ENCODE assay signal across 21 cellular contexts in the genomic region with DNA sequence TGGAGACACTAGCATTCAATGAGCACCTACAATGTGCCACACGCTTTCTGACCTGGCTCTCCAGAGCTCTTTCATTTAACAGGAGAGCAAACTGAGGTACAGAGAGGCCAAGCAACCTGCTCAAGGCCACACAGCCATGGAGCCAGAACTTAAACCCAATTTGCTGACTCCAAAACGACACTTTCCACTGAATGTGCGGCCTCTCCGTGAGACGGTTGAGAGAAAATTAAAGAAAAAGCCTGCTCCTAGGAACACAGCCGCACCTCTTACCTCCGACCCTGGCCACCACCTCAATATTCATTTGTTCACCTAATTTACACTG. TPM values are rescaled to one million over a fixed set of nuclear protein-coding genes. Genes with fewer than 3 reads are reported as not detected.
DNase-seq lines count a peak whose midpoint lies in the region; ATAC-seq, FAIRE-seq and TF ChIP-seq lines count a peak whose summit lies in the region.
"Had no signal": no experiment of that assay in that cellular context is flagged by ENCODE, and none has a peak within 500 bp of the region (broad histone marks: within the 10 kb centered on the region; RNA-seq: fewer than 3 reads in every experiment).

No MANE protein-coding gene starts in this region.

- TF ChIP-seq CTCF in CD14-positive monocyte (IDR thresholded peaks at IDR 0.05) (no peak), astrocyte (IDR thresholded peaks at IDR 0.05; ENCODE audit: insufficient read depth, low read depth, low read length) (no peak), HepG2 (CRISPR knock-in tag; IDR thresholded peaks at IDR 0.05) (no peak), psoas muscle (IDR thresholded peaks at IDR 0.05) (no peak), mammary epithelial cell (conservative IDR thresholded peaks at IDR 0.05 in 1 of 2, IDR thresholded peaks at IDR 0.05 in 1 of 2; ENCODE audit: extremely low read depth in 1 of 2, insufficient read depth in 1 of 2, low read depth in 1 of 2, low read length in 2 of 2) (no peak)

- H3K4me3 ChIP-seq in astrocyte (ENCODE audit: insufficient read depth, low read depth, low read length) (no peak overlapping the region), HepG2 (replicated peaks in 1 of 3; ENCODE audit: insufficient read depth in 1 of 3, low read depth in 2 of 3, low read length in 3 of 3) (peak overlapping the region in 1 of 3 experiments; percentile 65; a peak in 2 of 6 replicates), psoas muscle (no peak overlapping the region), mammary epithelial cell (replicated peaks in 1 of 3; ENCODE audit: insufficient read depth in 1 of 3, low read depth in 2 of 3, low read length in 3 of 3) (no peak overlapping the region)

- peaks cover 82% of the 10 kb centered on the region for H3K4me1 Mint-ChIP-seq in CD14-positive monocyte
- H3K4me1 Mint-ChIP-seq in astrocyte (ENCODE audit: low read depth, unreplicated experiment), result peaks cover 43% of the 10 kb centered on the region
- H3K4me1 Mint-ChIP-seq: CD8-positive, alpha-beta memory T cell; central memory CD8-positive, alpha-beta T cell had no signal

- H3K9me3 Mint-ChIP-seq in CD14-positive monocyte, result peaks cover 0 to 2% (median 0%) of the 10 kb centered on the region in 7 donors
- no peaks in the 10 kb centered on the region for H3K9me3 Mint-ChIP-seq in astrocyte (ENCODE audit: unreplicated experiment)
- H3K9me3 Mint-ChIP-seq: CD8-positive, alpha-beta memory T cell; central memory CD8-positive, alpha-beta T cell; endodermal cell; stimulated activated effector memory CD8-positive, alpha-beta T cell treated with anti-CD3 and anti-CD28 coated beads, Interleukin-12 subunit alpha, Interleukin-12 subunit beta, amount 100 ng/mL, for 72 hours had no signal

- dilution Hi-C loops in mammary epithelial cell (cut with HindIII; ENCODE audit: low sequenced_read_pairs), result loop anchor here (5.0 kb wide), 1 partner anchor 55 kb away; no protein-coding TSS in a partner anchor

- H3K27ac Mint-ChIP-seq in CD14-positive monocyte (no peak overlapping the region), astrocyte (ENCODE audit: unreplicated experiment) (peak overlapping the region; percentile 38)
- H3K27ac Mint-ChIP-seq: CD8-positive, alpha-beta memory T cell had no signal

- H3K36me3 Mint-ChIP-seq in CD14-positive monocyte (peaks cover 38 to 48% of the 10 kb centered on the region in 2 donors), astrocyte (ENCODE audit: low read depth, unreplicated experiment) (peaks cover 9% of the 10 kb centered on the region)
- H3K36me3 Mint-ChIP-seq: CD8-positive, alpha-beta memory T cell; stimulated activated effector memory CD8-positive, alpha-beta T cell treated with anti-CD3 and anti-CD28 coated beads, Interleukin-12 subunit alpha, Interleukin-12 subunit beta, amount 100 ng/mL, for 72 hours had no signal

- BruUV-seq in HepG2 (replicated peaks; lab: Mats Ljungman, UMichigan), result no TSS peak
- no TSS peak for BruUV-seq in mammary epithelial cell (replicated peaks; lab: Mats Ljungman, UMichigan)

- FAIRE-seq in astrocyte (lab: Jason Lieb, UNC) (no peak), HepG2 (lab: Jason Lieb, UNC) (no peak)
- FAIRE-seq: small intestine had no signal

- H3K4me1 ChIP-seq in astrocyte (ENCODE audit: insufficient read depth, low read length), result peaks cover 69% of the 10 kb centered on the region
- peaks cover 80% of the 10 kb centered on the region for H3K4me1 ChIP-seq in HepG2 (ENCODE audit: insufficient read depth, low read length)
- peaks cover 100% of the 10 kb centered on the region for H3K4me1 ChIP-seq in psoas muscle
- peaks cover 28% of the 10 kb centered on the region for H3K4me1 ChIP-seq in mammary epithelial cell (ENCODE audit: insufficient read depth, low read length)

- H3K79me2 ChIP-seq in astrocyte (ENCODE audit: insufficient read depth, low read length) (peaks cover 23% of the 10 kb centered on the region), HepG2 (ENCODE audit: insufficient read depth, low read length) (no peaks in the 10 kb centered on the region), mammary epithelial cell (ENCODE audit: insufficient read depth, low read length) (no peaks in the 10 kb centered on the region)

- no peak overlapping the region for H3K4me3 Mint-ChIP-seq in CD14-positive monocyte
- no peak overlapping the region for H3K4me3 Mint-ChIP-seq in astrocyte (ENCODE audit: unreplicated experiment)
- H3K4me3 Mint-ChIP-seq: CD8-positive, alpha-beta memory T cell; central memory CD8-positive, alpha-beta T cell; endodermal cell; stimulated activated effector memory CD8-positive, alpha-beta T cell treated with anti-CD3 and anti-CD28 coated beads, Interleukin-12 subunit alpha, Interleukin-12 subunit beta, amount 100 ng/mL, for 72 hours had no signal

- H3K9ac ChIP-seq in astrocyte (ENCODE audit: low read length), result no peak overlapping the region
- peak overlapping the region; percentile 57; the same call in 1 of the 2 replicates for H3K9ac ChIP-seq in HepG2 (ENCODE audit: insufficient read depth, low read depth, low read length)
- H3K9ac ChIP-seq in mammary epithelial cell (ENCODE audit: insufficient read depth, low read length), result no peak overlapping the region

- H2AFZ ChIP-seq in astrocyte (ENCODE audit: low read depth, low read length) (no peak overlapping the region), HepG2 (ENCODE audit: low read length) (no peak overlapping the region), mammary epithelial cell (ENCODE audit: low read depth, low read length) (no peak overlapping the region)

- peak overlapping the region; percentile 74 for H3K4me2 ChIP-seq in astrocyte (ENCODE audit: low read length)
- peak overlapping the region; percentile 84 for H3K4me2 ChIP-seq in HepG2 (ENCODE audit: low read depth, low read length)
- H3K4me2 ChIP-seq in mammary epithelial cell (ENCODE audit: insufficient read depth, low read depth, low read length), result no peak overlapping the region

- in situ Hi-C loops in HepG2 (cut with HindIII; ENCODE audit: extremely low pct_ligation_motif_present, low pct_unique_long_range_greater_than_20kb), result no loop called here
- in situ Hi-C loops in mammary epithelial cell (cut with MboI; ENCODE audit: low sequenced_read_pairs in 2 of 2), result no loop called here

- H3K27ac ChIP-seq in astrocyte (ENCODE audit: low read depth, low read length), result no peak overlapping the region
- no peak overlapping the region for H3K27ac ChIP-seq in HepG2 (ENCODE audit: extremely low read length, insufficient read depth, low read length)
- peak overlapping the region; percentile 86 for H3K27ac ChIP-seq in psoas muscle
- H3K27ac ChIP-seq in mammary epithelial cell (ENCODE audit: insufficient read depth, low read depth, low read length), result no peak overlapping the region

- peaks cover 41% of the 10 kb centered on the region for H4K20me1 ChIP-seq in astrocyte (ENCODE audit: insufficient read depth, low read length)
- H4K20me1 ChIP-seq in HepG2 (ENCODE audit: insufficient read depth, low read length), result no peaks in the 10 kb centered on the region
- no peaks in the 10 kb centered on the region for H4K20me1 ChIP-seq in mammary epithelial cell (ENCODE audit: insufficient read depth, low read length)

- H3K27me3 ChIP-seq in astrocyte (ENCODE audit: insufficient read depth, low read length), result no peaks in the 10 kb centered on the region
- no peaks in the 10 kb centered on the region for H3K27me3 ChIP-seq in HepG2 (ENCODE audit: control insufficient read depth in 1 of 2, insufficient read depth in 2 of 2, low read length in 2 of 2)
- no peaks in the 10 kb centered on the region for H3K27me3 ChIP-seq in psoas muscle (ENCODE audit: insufficient read depth in 3 of 3, low read length in 2 of 3)
- no peaks in the 10 kb centered on the region for H3K27me3 ChIP-seq in mammary epithelial cell (ENCODE audit: insufficient read depth, low read length)

- POLR2A ChIA-PET in HepG2 (lab: Yijun Ruan, JAX), result no interaction called here

- WGBS in HepG2 (ENCODE audit: low lambda C conversion rate), result 98% methylated on average over 7 of the region's 7 CpGs
- 96 to 98% (median 97%) methylated on average over 7 of the region's 7 CpGs for WGBS in psoas muscle, 3 donors
- WGBS in mammary epithelial cell (ENCODE audit: low coverage, missing lambda C conversion rate), result 94% methylated on average over 7 of the region's 7 CpGs

- CTCF ChIA-PET in HepG2 (lab: Yijun Ruan, JAX; ENCODE audit: low intra/inter-chr PET ratio, low total read pairs) (interaction anchor here (2.9 kb wide), 1 partner anchor 85 kb away, joined by 23 read pairs; no protein-coding TSS in a partner anchor), mammary epithelial cell (lab: Charles Lee; ENCODE audit: low non-redundant PET) (no interaction called here)

- no peak for TF ChIP-seq RAD21 in HepG2 (CRISPR knock-in tag; IDR thresholded peaks at IDR 0.05)

- H3K9me3 ChIP-seq in astrocyte (ENCODE audit: insufficient read depth, low read depth, low read length) (no peaks in the 10 kb centered on the region), HepG2 (ENCODE audit: low read length) (no peaks in the 10 kb centered on the region), psoas muscle (no peaks in the 10 kb centered on the region), mammary epithelial cell (replicated peaks; ENCODE audit: insufficient read depth, low read length) (no peaks in the 10 kb centered on the region)

- intact Hi-C loops in CD14-positive monocyte (cut with micrococcal nuclease), result no loop called here
- intact Hi-C loops in HepG2 (cut with micrococcal nuclease; ENCODE audit: unreplicated experiment), result loop anchor here (2.0 to 5.0 kb wide), 2 partner anchors 22 to 45 kb away; partner anchors contain the start of gene ZCCHC24
- intact Hi-C loops in psoas muscle (cut with DNase I), result loop anchor here (5.0 kb wide), 1 partner anchor 40 kb away; no protein-coding TSS in a partner anchor
- intact Hi-C loops in mammary epithelial cell (cut with micrococcal nuclease), result loop anchor here (5.0 kb wide), 1 partner anchor 40 kb away; no protein-coding TSS in a partner anchor

- H3K27me3 Mint-ChIP-seq in CD14-positive monocyte (ENCODE audit: low read depth in 3 of 3) (peaks cover 12 to 16% (median 13%) of the 10 kb centered on the region in 3 donors), astrocyte (ENCODE audit: low read depth, unreplicated experiment) (no peaks in the 10 kb centered on the region)
- H3K27me3 Mint-ChIP-seq: central memory CD8-positive, alpha-beta T cell had no signal

- H3K36me3 ChIP-seq in astrocyte (ENCODE audit: insufficient read depth, low read length) (no peaks in the 10 kb centered on the region), HepG2 (replicated peaks in 1 of 2; ENCODE audit: control insufficient read depth in 1 of 2, insufficient read depth in 2 of 2, low read length in 2 of 2) (peaks cover 0 to 1% of the 10 kb centered on the region in 2 experiments; a peak in 1 of 5 replicates), psoas muscle (ENCODE audit: insufficient read depth in 1 of 2, low read depth in 1 of 2) (peaks cover 0 to 9% of the 10 kb centered on the region in 2 donors), mammary epithelial cell (ENCODE audit: insufficient read depth, low read length) (no peaks in the 10 kb centered on the region)

- ATAC-seq in HepG2, result no peak
- ATAC-seq in psoas muscle, result no peak
- no peak for ATAC-seq in HG03520 (IDR thresholded peaks at IDR 0.05; ENCODE audit: unreplicated experiment)
- ATAC-seq: Panc1; stimulated activated effector memory CD8-positive, alpha-beta T cell treated with anti-CD3 and anti-CD28 coated beads, Interleukin-12 subunit alpha, Interleukin-12 subunit beta, amount 100 ng/mL, for 72 hours had no signal

- no peak for TF ChIP-seq POLR2A in HepG2 (IDR thresholded peaks at IDR 0.05; ENCODE audit: insufficient read depth in 1 of 2, low read depth in 2 of 2, low read length in 2 of 2)

- DNase-seq in CD14-positive monocyte (ENCODE audit: low spot score), result peak; percentile 4
- DNase-seq in astrocyte (ENCODE audit: low read depth), result no peak
- no peak for DNase-seq in HepG2 (ENCODE audit: low spot score)
- peak in 1 of 2 donors; percentile 6 for DNase-seq in psoas muscle
- DNase-seq in NCI-H1048 (lab: John Stamatoyannopoulos, UW), result no peak
- DNase-seq in mammary epithelial cell, result no peak
- DNase-seq in stimulated activated CD4-positive, alpha-beta T cell treated with anti-CD3 and anti-CD28 coated beads, Interleukin-4, amount 100 ng/mL, for 24 hours, result no peak
- DNase-seq: activated naive CD4-positive, alpha-beta T cell treated with anti-CD3 and anti-CD28 coated beads, Interleukin-2, amount 50 U/mL, for 16 hours; activated T-cell treated with anti-CD3 and anti-CD28 coated beads, Interleukin-2, amount 50 U/mL, for 1 hour; foreskin fibroblast; KG1; NCI-H1092 treated with DMSO at 0.1 percent for 48 hours; NCI-H69; small intestine; SW 1271 had no signal

- no peak for TF ChIP-seq EP300 in HepG2 (IDR thresholded peaks at IDR 0.05; ENCODE audit: low read depth in 2 of 2, low read length in 2 of 2)
- no peak for TF ChIP-seq EP300 in HepG2 (CRISPR knock-in tag; IDR thresholded peaks at IDR 0.05; ENCODE audit: borderline replicate concordance)

RNA-seq across cellular contexts. Expression of gene ZCCHC24, which starts 42.8 kb away (rescaled TPM):
- polyA plus RNA-seq in CD14-positive monocyte (1 to 10 TPM; 4.0 to 5.0 TPM), HepG2 (2011; rRNA removed) (7.7 and 7.9 TPM in 2 replicates), psoas muscle (100 to 1,000 TPM in 1 of 3 donors, 10 to 100 TPM in 2; 11.2 to 112 (median 36.2) TPM), mammary epithelial cell (1.6 TPM)
- total RNA-seq in astrocyte (21.4 and 26.2 TPM in 2 replicates), HepG2 (2016; rRNA removed; fragmentation: Illumina TruSeq; extraction: Trizol) (3.1 and 3.9 TPM in 2 replicates), psoas muscle (10 to 100 TPM; 31.6 to 64.7 (median 47.9) TPM), mammary epithelial cell (1 to 10 TPM; 3.1 to 7.3 TPM)
- total RNA-seq in HepG2 (2016; cell fraction: cytosol; rRNA removed; fragmentation: Illumina TruSeq; extraction: Trizol; ENCODE audit: low read depth), result 0.62 and 0.81 TPM in 2 replicates
- 3.5 and 3.6 TPM in 2 replicates for total RNA-seq in HepG2 (2016; cell fraction: insoluble cytoplasmic fraction; rRNA removed; fragmentation: Illumina TruSeq; extraction: Trizol)
- 3.7 and 4.0 TPM in 2 replicates for total RNA-seq in HepG2 (2016; cell fraction: membrane; rRNA removed; fragmentation: Illumina TruSeq; extraction: Trizol)
- 2.4 and 2.5 TPM in 2 replicates for total RNA-seq in HepG2 (2016; cell fraction: nucleus; rRNA removed; fragmentation: Illumina TruSeq; extraction: Trizol)
- polyA plus RNA-seq in HepG2 (2011; cell fraction: cytosol; rRNA removed), result 6.1 and 7.9 TPM in 2 replicates
- 5.9 and 9.2 TPM in 2 replicates for polyA plus RNA-seq in HepG2 (2011; cell fraction: nucleus; rRNA removed)
- 3.8 and 4.0 TPM in 2 replicates for polyA plus RNA-seq in HepG2 (2012)
- 0.43 and 0.45 TPM in 2 replicates for polyA plus RNA-seq in HepG2 (2016; cell fraction: cytosol; fragmentation: Illumina TruSeq; extraction: Trizol; ENCODE audit: low read depth)
- polyA plus RNA-seq in HepG2 (2016; cell fraction: insoluble cytoplasmic fraction; fragmentation: Illumina TruSeq; extraction: Trizol; ENCODE audit: low read depth), result 5.1 and 5.5 TPM in 2 replicates
- polyA plus RNA-seq in HepG2 (2016; cell fraction: membrane; fragmentation: Illumina TruSeq; extraction: Trizol; ENCODE audit: low read depth), result 2.8 and 3.1 TPM in 2 replicates
- polyA plus RNA-seq in HepG2 (2016; cell fraction: nucleus; fragmentation: Illumina TruSeq; extraction: Trizol; ENCODE audit: insufficient read depth, low read depth), result 4.3 and 4.9 TPM in 2 replicates
- polyA minus RNA-seq in HepG2 (2011; rRNA and poly(A)+ RNA removed; ENCODE audit: low replicate concordance), result 4.8 and 18.6 TPM in 2 replicates
- polyA minus RNA-seq in HepG2 (2011; cell fraction: cytosol; rRNA and poly(A)+ RNA removed), result 7.8 and 8.3 TPM in 2 replicates
- 3.5 and 3.6 TPM in 2 replicates for polyA minus RNA-seq in HepG2 (2011; cell fraction: nucleus; rRNA and poly(A)+ RNA removed)
- polyA minus RNA-seq in mammary epithelial cell, result 1.2 TPM

RNA-seq across cellular contexts. Expression of gene PPIF, which starts 55.3 kb away (rescaled TPM):
- polyA plus RNA-seq in CD14-positive monocyte, result 10 to 100 TPM; 36.6 to 52.3 TPM
- 25.3 and 31.7 TPM in 2 replicates for total RNA-seq in astrocyte
- 157 and 178 TPM in 2 replicates for total RNA-seq in HepG2 (2016; rRNA removed; fragmentation: Illumina TruSeq; extraction: Trizol)
- 30.6 and 37.3 TPM in 2 replicates for total RNA-seq in HepG2 (2016; cell fraction: cytosol; rRNA removed; fragmentation: Illumina TruSeq; extraction: Trizol; ENCODE audit: low read depth)
- 154 and 176 TPM in 2 replicates for total RNA-seq in HepG2 (2016; cell fraction: insoluble cytoplasmic fraction; rRNA removed; fragmentation: Illumina TruSeq; extraction: Trizol)
- total RNA-seq in HepG2 (2016; cell fraction: membrane; rRNA removed; fragmentation: Illumina TruSeq; extraction: Trizol), result 93.6 and 97.6 TPM in 2 replicates
- total RNA-seq in HepG2 (2016; cell fraction: nucleus; rRNA removed; fragmentation: Illumina TruSeq; extraction: Trizol), result 106 and 121 TPM in 2 replicates
- 134 and 147 TPM in 2 replicates for polyA plus RNA-seq in HepG2 (2011; rRNA removed)
- polyA plus RNA-seq in HepG2 (2011; cell fraction: cytosol; rRNA removed), result 144 and 156 TPM in 2 replicates
- 229 and 231 TPM in 2 replicates for polyA plus RNA-seq in HepG2 (2011; cell fraction: nucleus; rRNA removed)
- polyA plus RNA-seq in HepG2 (2012), result 92.0 and 152 TPM in 2 replicates
- 48.0 and 48.3 TPM in 2 replicates for polyA plus RNA-seq in HepG2 (2016; cell fraction: cytosol; fragmentation: Illumina TruSeq; extraction: Trizol; ENCODE audit: low read depth)
- polyA plus RNA-seq in HepG2 (2016; cell fraction: insoluble cytoplasmic fraction; fragmentation: Illumina TruSeq; extraction: Trizol; ENCODE audit: low read depth), result 270 and 301 TPM in 2 replicates
- 80.3 and 83.8 TPM in 2 replicates for polyA plus RNA-seq in HepG2 (2016; cell fraction: membrane; fragmentation: Illumina TruSeq; extraction: Trizol; ENCODE audit: low read depth)
- polyA plus RNA-seq in HepG2 (2016; cell fraction: nucleus; fragmentation: Illumina TruSeq; extraction: Trizol; ENCODE audit: insufficient read depth, low read depth), result 218 and 229 TPM in 2 replicates
- polyA minus RNA-seq in HepG2 (2011; rRNA and poly(A)+ RNA removed; ENCODE audit: low replicate concordance), result 220 and 249 TPM in 2 replicates
- 69.6 and 71.7 TPM in 2 replicates for polyA minus RNA-seq in HepG2 (2011; cell fraction: cytosol; rRNA and poly(A)+ RNA removed)
- polyA minus RNA-seq in HepG2 (2011; cell fraction: nucleus; rRNA and poly(A)+ RNA removed), result 105 and 112 TPM in 2 replicates
- total RNA-seq in psoas muscle, result 100 to 1,000 TPM in 2 of 4 donors, 10 to 100 TPM in 2; 44.6 to 181 (median 89.4) TPM
- 100 to 1,000 TPM in 1 of 3 donors, 10 to 100 TPM in 2; 85.4 to 297 (median 85.9) TPM for polyA plus RNA-seq in psoas muscle
- total RNA-seq in mammary epithelial cell, result 10 to 100 TPM; 32.0 to 78.1 TPM
- 136 TPM for polyA plus RNA-seq in mammary epithelial cell
- polyA minus RNA-seq in mammary epithelial cell, result 94.0 TPM

Comparison
In these comparisons a context has a peak if more than half of its experiments do, and no peak if none do; other contexts are left out.
1. intact Hi-C loops: an anchor here in HepG2 (2.0 to 5.0 kb wide), psoas muscle (5.0 kb wide) and mammary epithelial cell (5.0 kb wide); none called in CD14-positive monocyte.